29 cellular contexts compared by ENCODE assay signal in the genomic region with DNA sequence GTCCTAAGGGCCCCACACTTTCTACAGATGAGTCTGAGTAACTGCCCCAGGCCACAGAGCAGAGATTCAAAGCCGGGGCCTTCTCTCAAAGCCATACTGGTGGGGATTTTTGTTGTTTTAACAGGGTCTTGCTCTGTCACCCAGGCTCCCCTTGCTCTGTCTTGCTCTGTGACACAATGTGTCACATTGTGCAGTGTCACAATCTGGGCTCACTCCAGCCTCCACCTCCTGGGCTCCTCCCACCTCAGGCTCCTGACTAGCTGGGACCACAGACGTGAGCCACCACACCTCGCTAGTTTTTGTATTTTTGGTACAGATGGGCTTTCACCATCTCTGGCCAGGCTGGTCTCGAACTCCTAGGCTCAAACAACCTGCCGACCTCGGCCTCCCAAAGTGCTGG. TPM values are rescaled to one million over a fixed set of nuclear protein-coding genes. Genes with fewer than 3 reads are reported as not detected.
DNase-seq lines count a peak whose midpoint lies in the region; ATAC-seq, FAIRE-seq and TF ChIP-seq lines count a peak whose summit lies in the region.
"Had no signal": no experiment of that assay in that cellular context is flagged by ENCODE, and none has a peak within 500 bp of the region (broad histone marks: within the 10 kb centered on the region; RNA-seq: fewer than 3 reads in every experiment).

No MANE protein-coding gene starts in this region.

- TF ChIP-seq RAD21 in HepG2 (CRISPR knock-in tag; IDR thresholded peaks at IDR 0.05): no peak

- TF ChIP-seq EP300 in HepG2 (IDR thresholded peaks at IDR 0.05; ENCODE audit: low read depth in 2 of 2, low read length in 2 of 2) (no peak), HepG2 (CRISPR knock-in tag; IDR thresholded peaks at IDR 0.05; ENCODE audit: borderline replicate concordance) (no peak)

- no peak for TF ChIP-seq CTCF in Panc1 (IDR thresholded peaks at IDR 0.05)
- TF ChIP-seq CTCF in HepG2 (CRISPR knock-in tag; IDR thresholded peaks at IDR 0.05): no peak
- no peak for TF ChIP-seq CTCF in testis (IDR thresholded peaks at IDR 0.05)
- TF ChIP-seq CTCF in mammary epithelial cell (conservative IDR thresholded peaks at IDR 0.05 in 1 of 2, IDR thresholded peaks at IDR 0.05 in 1 of 2; ENCODE audit: extremely low read depth in 1 of 2, insufficient read depth in 1 of 2, low read depth in 1 of 2, low read length in 2 of 2): no peak
- TF ChIP-seq CTCF in spleen (IDR thresholded peaks at IDR 0.05 in 8 of 11, conservative IDR thresholded peaks at IDR 0.05 in 3 of 11): no peak

- in situ Hi-C loops in Panc1 (cut with HindIII; ENCODE audit: low pct_unique_long_range_greater_than_20kb, low sequenced_read_pairs) (no loop called here), HepG2 (cut with HindIII; ENCODE audit: extremely low pct_ligation_motif_present, low pct_unique_long_range_greater_than_20kb) (no loop called here), mammary epithelial cell (cut with MboI; ENCODE audit: low sequenced_read_pairs in 2 of 2) (no loop called here)

- H3K79me2 ChIP-seq in HepG2 (ENCODE audit: insufficient read depth, low read length) (no peaks in the 10 kb centered on the region), mammary epithelial cell (ENCODE audit: insufficient read depth, low read length) (peaks cover 20% of the 10 kb centered on the region)

- H3K9ac ChIP-seq in HepG2 (ENCODE audit: insufficient read depth, low read depth, low read length) (no peak overlapping the region), mammary epithelial cell (ENCODE audit: insufficient read depth, low read length) (no peak overlapping the region)

- no peaks in the 10 kb centered on the region for H3K27me3 ChIP-seq in Panc1 (ENCODE audit: control insufficient read depth, insufficient read depth, low read length)
- H3K27me3 ChIP-seq in HepG2 (ENCODE audit: control insufficient read depth in 1 of 2, insufficient read depth in 2 of 2, low read length in 2 of 2): 0 out of 5 replicates have a peak, but pooled peaks cover 0 to 4% of the 10 kb centered on the region in 2 experiments
- H3K27me3 ChIP-seq in testis: no peaks in the 10 kb centered on the region
- H3K27me3 ChIP-seq in mammary epithelial cell (ENCODE audit: insufficient read depth, low read length): no peaks in the 10 kb centered on the region
- no peaks in the 10 kb centered on the region for H3K27me3 ChIP-seq in spleen (replicated peaks in 1 of 7)
- H3K27me3 ChIP-seq: esophagus muscularis mucosa, heart left ventricle, SJSA1, vagina had no signal

- TF ChIP-seq POLR2A in HepG2 (IDR thresholded peaks at IDR 0.05; ENCODE audit: insufficient read depth in 1 of 2, low read depth in 2 of 2, low read length in 2 of 2) (no peak), testis (IDR thresholded peaks at IDR 0.05) (no peak), spleen (IDR thresholded peaks at IDR 0.05) (no peak)

- no peaks in the 10 kb centered on the region for H3K9me3 ChIP-seq in Panc1 (ENCODE audit: control insufficient read depth, insufficient read depth, low read depth, low read length)
- H3K9me3 ChIP-seq in HepG2 (ENCODE audit: low read length): no peaks in the 10 kb centered on the region
- no peaks in the 10 kb centered on the region for H3K9me3 ChIP-seq in testis
- no peaks in the 10 kb centered on the region for H3K9me3 ChIP-seq in mammary epithelial cell (replicated peaks; ENCODE audit: insufficient read depth, low read length)
- no peaks in the 10 kb centered on the region for H3K9me3 ChIP-seq in spleen
- H3K9me3 ChIP-seq: Caco-2, esophagus muscularis mucosa, heart left ventricle, SJSA1, thoracic aorta, vagina had no signal

- ATAC-seq in Panc1 (no peak), HepG2 (no peak)
- ATAC-seq: activated naive CD8-positive, alpha-beta T cell treated with anti-CD3 and anti-CD28 coated beads, Interleukin-2, amount 50 U/mL, for 24 hours had no signal

- H3K4me1 ChIP-seq in Panc1 (ENCODE audit: control insufficient read depth, insufficient read depth, low read length) (peaks cover 6% of the 10 kb centered on the region), HepG2 (ENCODE audit: insufficient read depth, low read length) (peaks cover 60% of the 10 kb centered on the region), testis (no peaks in the 10 kb centered on the region), mammary epithelial cell (ENCODE audit: insufficient read depth, low read length) (peaks cover 3% of the 10 kb centered on the region), spleen (peaks cover 0 to 86% (median 47%) of the 10 kb centered on the region in 6 donors)
- H3K4me1 ChIP-seq: SJSA1 had no signal

- H3K4me2 ChIP-seq in HepG2 (ENCODE audit: low read depth, low read length) (no peak overlapping the region), mammary epithelial cell (ENCODE audit: insufficient read depth, low read depth, low read length) (no peak overlapping the region)

- H2AFZ ChIP-seq in HepG2 (ENCODE audit: low read length) (no peak overlapping the region), mammary epithelial cell (ENCODE audit: low read depth, low read length) (no peak overlapping the region)

- no peaks in the 10 kb centered on the region for H3K36me3 ChIP-seq in Panc1 (ENCODE audit: control insufficient read depth, insufficient read depth, low read length)
- H3K36me3 ChIP-seq in HepG2 (replicated peaks in 1 of 2; ENCODE audit: control insufficient read depth in 1 of 2, insufficient read depth in 2 of 2, low read length in 2 of 2): no peaks in the 10 kb centered on the region
- no peaks in the 10 kb centered on the region for H3K36me3 ChIP-seq in testis (ENCODE audit: low read depth, missing control alignments)
- H3K36me3 ChIP-seq in mammary epithelial cell (ENCODE audit: insufficient read depth, low read length): peaks cover 2% of the 10 kb centered on the region
- H3K36me3 ChIP-seq in spleen: peaks cover 0 to 61% (median 24%) of the 10 kb centered on the region in 6 donors
- H3K36me3 ChIP-seq: SJSA1 had no signal

- dilution Hi-C loops in mammary epithelial cell (cut with HindIII; ENCODE audit: low sequenced_read_pairs): loop anchor here (10.0 kb wide), 1 partner anchor 134 kb away; the partner anchor contains the start of gene NOTCH1

- H3K4me3 ChIP-seq in Panc1 (ENCODE audit: low read depth in 2 of 2, low read length in 2 of 2) (no peak overlapping the region), HepG2 (replicated peaks in 1 of 3; ENCODE audit: insufficient read depth in 1 of 3, low read depth in 2 of 3, low read length in 3 of 3) (no peak overlapping the region), testis (no peak overlapping the region), mammary epithelial cell (replicated peaks in 1 of 3; ENCODE audit: insufficient read depth in 1 of 3, low read depth in 2 of 3, low read length in 3 of 3) (no peak overlapping the region), spleen (no peak overlapping the region)
- H3K4me3 ChIP-seq: esophagus muscularis mucosa, heart left ventricle, SJSA1, thoracic aorta, vagina had no signal

- no peak overlapping the region for H3K27ac ChIP-seq in Panc1 (ENCODE audit: low read length)
- no peak overlapping the region for H3K27ac ChIP-seq in HepG2 (ENCODE audit: extremely low read length, insufficient read depth, low read length)
- H3K27ac ChIP-seq in testis: no peak overlapping the region
- H3K27ac ChIP-seq in mammary epithelial cell (ENCODE audit: insufficient read depth, low read depth, low read length): no peak overlapping the region
- H3K27ac ChIP-seq in spleen: peak overlapping the region in 3 of 8 donors; percentile 59 to 71 (median 67)
- H3K27ac ChIP-seq: esophagus muscularis mucosa, HL-60, SJSA1, thoracic aorta, vagina had no signal

- DNase-seq in CD1c-positive myeloid dendritic cell (ENCODE audit: extremely low spot score) (peak; percentile 12), Panc1 (ENCODE audit: low read depth, low spot score) (no peak), HepG2 (ENCODE audit: low spot score) (peak; percentile 43), testis (peak; percentile 68), mammary epithelial cell (no peak), SKM-1 (lab: John Stamatoyannopoulos, UW; ENCODE audit: unreplicated experiment) (no peak), spleen (no peak)
- DNase-seq: activated B cell treated with CpG ODN at 0.5 μM for 24 hours; activated CD4-positive, alpha-beta T cell treated with anti-CD3 and anti-CD28 coated beads, Interleukin-2, amount 50 U/mL, for 1 hour; activated gamma-delta T cell treated with Interleukin-2 at 50 U/mL for 16 hours; activated naive CD8-positive, alpha-beta T cell treated with anti-CD3 and anti-CD28 coated beads, Interleukin-2, amount 50 U/mL, for 24 hours; activated T-cell treated with anti-CD3 and anti-CD28 coated beads, Interleukin-2, amount 50 U/mL, for 4 hours; Caco-2; cortex of kidney; foreskin fibroblast; H9; islet precursor cell; naive B cell; NCI-H1694; occipital lobe; RPMI8226; stimulated activated naive CD4-positive, alpha-beta T cell; T1000 had no signal

- intact Hi-C loops in Panc1 (cut with micrococcal nuclease; ENCODE audit: unreplicated experiment): no loop called here
- intact Hi-C loops in HepG2 (cut with micrococcal nuclease; ENCODE audit: unreplicated experiment): no loop called here
- intact Hi-C loops in testis (cut with DNase I; ENCODE audit: low total_unique reads): no loop called here
- intact Hi-C loops in mammary epithelial cell (cut with micrococcal nuclease): no loop called here
- intact Hi-C loops in spleen (cut with DNase I; ENCODE audit: low total_unique reads): no loop called here

- WGBS in HepG2 (ENCODE audit: low lambda C conversion rate): 45% methylated on average over 6 of the region's 6 CpGs
- WGBS in testis, 2 donors: 88 to 89% methylated on average over 6 of the region's 6 CpGs
- WGBS in mammary epithelial cell (ENCODE audit: low coverage, missing lambda C conversion rate): 78% methylated on average over 6 of the region's 6 CpGs
- WGBS in spleen, 5 donors: 59 to 72% (median 70%) methylated on average over 6 of the region's 6 CpGs

- POLR2A ChIA-PET in Panc1 (lab: Charles Lee) (no interaction called here), HepG2 (lab: Yijun Ruan, JAX) (no interaction called here)

- CTCF ChIA-PET in Panc1 (lab: Charles Lee) (no interaction called here), HepG2 (lab: Yijun Ruan, JAX; ENCODE audit: low intra/inter-chr PET ratio, low total read pairs) (no interaction called here), mammary epithelial cell (lab: Charles Lee; ENCODE audit: low non-redundant PET) (no interaction called here)

- BruUV-seq in Panc1 (replicated peaks; lab: Mats Ljungman, UMichigan) (TSS peak; percentile 65), HepG2 (replicated peaks; lab: Mats Ljungman, UMichigan) (no TSS peak), mammary epithelial cell (replicated peaks; lab: Mats Ljungman, UMichigan) (no TSS peak)

- H4K20me1 ChIP-seq in HepG2 (ENCODE audit: insufficient read depth, low read length) (no peaks in the 10 kb centered on the region; the same call in 1 of the 2 replicates), mammary epithelial cell (ENCODE audit: insufficient read depth, low read length) (no peaks in the 10 kb centered on the region)

- no peak for FAIRE-seq in HepG2 (lab: Jason Lieb, UNC)

RNA-seq across cellular contexts. Expression of gene AGPAT2, which starts 8.6 kb away (rescaled TPM):
- total RNA-seq in Panc1 (2021; ENCODE audit: unreplicated experiment): 77.9 TPM
- 118 TPM for polyA plus RNA-seq in Panc1 (2012; ENCODE audit: insufficient read length)
- 2.5 and 3.9 TPM in 2 replicates for total RNA-seq in HepG2 (2016; rRNA removed; fragmentation: Illumina TruSeq; extraction: Trizol)
- total RNA-seq in HepG2 (2016; cell fraction: cytosol; rRNA removed; fragmentation: Illumina TruSeq; extraction: Trizol; ENCODE audit: low read depth): 5.2 and 5.9 TPM in 2 replicates
- total RNA-seq in HepG2 (2016; cell fraction: insoluble cytoplasmic fraction; rRNA removed; fragmentation: Illumina TruSeq; extraction: Trizol): 2.1 and 3.5 TPM in 2 replicates
- total RNA-seq in HepG2 (2016; cell fraction: membrane; rRNA removed; fragmentation: Illumina TruSeq; extraction: Trizol): 6.3 and 6.7 TPM in 2 replicates
- 3.1 and 3.9 TPM in 2 replicates for total RNA-seq in HepG2 (2016; cell fraction: nucleus; rRNA removed; fragmentation: Illumina TruSeq; extraction: Trizol)
- polyA plus RNA-seq in HepG2 (2011; rRNA removed): 25.8 and 33.0 TPM in 2 replicates
- polyA plus RNA-seq in HepG2 (2011; cell fraction: cytosol; rRNA removed): 34.1 and 37.6 TPM in 2 replicates
- 32.1 and 35.6 TPM in 2 replicates for polyA plus RNA-seq in HepG2 (2011; cell fraction: nucleus; rRNA removed)
- 9.3 and 10.6 TPM in 2 replicates for polyA plus RNA-seq in HepG2 (2012)
- 8.4 and 9.1 TPM in 2 replicates for polyA plus RNA-seq in HepG2 (2016; cell fraction: cytosol; fragmentation: Illumina TruSeq; extraction: Trizol; ENCODE audit: low read depth)
- polyA plus RNA-seq in HepG2 (2016; cell fraction: insoluble cytoplasmic fraction; fragmentation: Illumina TruSeq; extraction: Trizol; ENCODE audit: low read depth): 3.6 and 3.8 TPM in 2 replicates
- 9.7 and 9.8 TPM in 2 replicates for polyA plus RNA-seq in HepG2 (2016; cell fraction: membrane; fragmentation: Illumina TruSeq; extraction: Trizol; ENCODE audit: low read depth)
- 8.2 and 8.4 TPM in 2 replicates for polyA plus RNA-seq in HepG2 (2016; cell fraction: nucleus; fragmentation: Illumina TruSeq; extraction: Trizol; ENCODE audit: insufficient read depth, low read depth)
- polyA minus RNA-seq in HepG2 (2011; rRNA and poly(A)+ RNA removed; ENCODE audit: low replicate concordance): 34.1 and 96.5 TPM in 2 replicates
- polyA minus RNA-seq in HepG2 (2011; cell fraction: cytosol; rRNA and poly(A)+ RNA removed): 12.3 and 17.9 TPM in 2 replicates
- 6.1 and 6.2 TPM in 2 replicates for polyA minus RNA-seq in HepG2 (2011; cell fraction: nucleus; rRNA and poly(A)+ RNA removed)
- 10 to 100 TPM; 46.6 to 52.7 TPM for total RNA-seq in testis
- 34.2 TPM for polyA plus RNA-seq in testis (ENCODE audit: insufficient read depth, low read depth, low replicate concordance)
- 10 to 100 TPM; 37.3 to 49.6 TPM for total RNA-seq in mammary epithelial cell
- polyA plus RNA-seq in mammary epithelial cell: 42.3 TPM
- 74.1 TPM for polyA minus RNA-seq in mammary epithelial cell
- total RNA-seq in spleen: 10 to 100 TPM; 26.9 to 47.7 (median 40.4) TPM
- polyA plus RNA-seq in spleen: 10 to 100 TPM; 31.9 to 43.8 (median 35.1) TPM

RNA-seq across cellular contexts. Expression of gene EGFL7, which starts 15.9 kb away (rescaled TPM):
- 42.3 TPM for total RNA-seq in Panc1 (2021; ENCODE audit: unreplicated experiment)
- 81.9 TPM for polyA plus RNA-seq in Panc1 (2012; ENCODE audit: insufficient read length)
- 0.20 TPM in 1 of 2 replicates, not detected in the other for total RNA-seq in HepG2 (2016; rRNA removed; fragmentation: Illumina TruSeq; extraction: Trizol)
- 0.61 and 0.88 TPM in 2 replicates for total RNA-seq in HepG2 (2016; cell fraction: cytosol; rRNA removed; fragmentation: Illumina TruSeq; extraction: Trizol; ENCODE audit: low read depth)
- 0.19 and 0.32 TPM in 2 replicates for total RNA-seq in HepG2 (2016; cell fraction: insoluble cytoplasmic fraction; rRNA removed; fragmentation: Illumina TruSeq; extraction: Trizol)
- total RNA-seq in HepG2 (2016; cell fraction: membrane; rRNA removed; fragmentation: Illumina TruSeq; extraction: Trizol): 0.59 and 0.93 TPM in 2 replicates
- total RNA-seq in HepG2 (2016; cell fraction: nucleus; rRNA removed; fragmentation: Illumina TruSeq; extraction: Trizol): 0.40 TPM in 1 of 2 replicates, not detected in the other
- 5.1 and 10.3 TPM in 2 replicates for polyA plus RNA-seq in HepG2 (2011; rRNA removed)
- polyA plus RNA-seq in HepG2 (2011; cell fraction: cytosol; rRNA removed): 7.6 and 12.5 TPM in 2 replicates
- polyA plus RNA-seq in HepG2 (2011; cell fraction: nucleus; rRNA removed): 20.6 and 22.6 TPM in 2 replicates
- polyA plus RNA-seq in HepG2 (2012): 1.6 and 2.3 TPM in 2 replicates
- 0.54 and 0.89 TPM in 2 replicates for polyA plus RNA-seq in HepG2 (2016; cell fraction: cytosol; fragmentation: Illumina TruSeq; extraction: Trizol; ENCODE audit: low read depth)
- polyA plus RNA-seq in HepG2 (2016; cell fraction: insoluble cytoplasmic fraction; fragmentation: Illumina TruSeq; extraction: Trizol; ENCODE audit: low read depth): 0.20 and 0.56 TPM in 2 replicates
- 0.68 and 0.72 TPM in 2 replicates for polyA plus RNA-seq in HepG2 (2016; cell fraction: membrane; fragmentation: Illumina TruSeq; extraction: Trizol; ENCODE audit: low read depth)
- not detected in 2 replicates for polyA plus RNA-seq in HepG2 (2016; cell fraction: nucleus; fragmentation: Illumina TruSeq; extraction: Trizol; ENCODE audit: insufficient read depth, low read depth)
- polyA minus RNA-seq in HepG2 (2011; rRNA and poly(A)+ RNA removed; ENCODE audit: low replicate concordance): 3.6 and 4.7 TPM in 2 replicates
- polyA minus RNA-seq in HepG2 (2011; cell fraction: cytosol; rRNA and poly(A)+ RNA removed): 3.1 and 3.3 TPM in 2 replicates
- 1.9 and 3.0 TPM in 2 replicates for polyA minus RNA-seq in HepG2 (2011; cell fraction: nucleus; rRNA and poly(A)+ RNA removed)
- total RNA-seq in testis: 100 to 1,000 TPM; 101 to 106 TPM
- 68.5 TPM for polyA plus RNA-seq in testis (ENCODE audit: insufficient read depth, low read depth, low replicate concordance)
- 1 to 10 TPM; 2.8 to 8.2 TPM for total RNA-seq in mammary epithelial cell
- polyA plus RNA-seq in mammary epithelial cell: 8.7 TPM
- polyA minus RNA-seq in mammary epithelial cell: 1.9 TPM
- total RNA-seq in spleen: 100 to 1,000 TPM; 132 to 246 (median 179) TPM
- polyA plus RNA-seq in spleen: 100 to 1,000 TPM; 169 to 522 (median 409) TPM
- total RNA-seq: activated B cell treated with CpG ODN at 0.5 μM for 24 hours had no signal

RNA-seq across cellular contexts. Expression of gene DIPK1B, which starts 33.7 kb away (rescaled TPM):
- total RNA-seq in Panc1 (2021; ENCODE audit: unreplicated experiment) (10.6 TPM), HepG2 (2016; rRNA removed; fragmentation: Illumina TruSeq; extraction: Trizol) (0.18 and 0.28 TPM in 2 replicates), testis (10 to 100 TPM; 28.7 to 36.2 TPM), mammary epithelial cell (under 1 TPM; 0.35 to 0.50 TPM), spleen (10 to 100 TPM in 5 of 7 donors, 1 to 10 TPM in 2; 5.2 to 26.5 (median 13.3) TPM)
- 26.9 TPM for polyA plus RNA-seq in Panc1 (2012; ENCODE audit: insufficient read length)
- 0.91 and 1.1 TPM in 2 replicates for total RNA-seq in HepG2 (2016; cell fraction: cytosol; rRNA removed; fragmentation: Illumina TruSeq; extraction: Trizol; ENCODE audit: low read depth)
- 0.28 and 0.41 TPM in 2 replicates for total RNA-seq in HepG2 (2016; cell fraction: insoluble cytoplasmic fraction; rRNA removed; fragmentation: Illumina TruSeq; extraction: Trizol)
- 0.99 and 1.2 TPM in 2 replicates for total RNA-seq in HepG2 (2016; cell fraction: membrane; rRNA removed; fragmentation: Illumina TruSeq; extraction: Trizol)
- 0.16 TPM in 1 of 2 replicates, not detected in the other for total RNA-seq in HepG2 (2016; cell fraction: nucleus; rRNA removed; fragmentation: Illumina TruSeq; extraction: Trizol)
- polyA plus RNA-seq in HepG2 (2011; rRNA removed) (3.9 and 7.2 TPM in 2 replicates), testis (ENCODE audit: insufficient read depth, low read depth, low replicate concordance) (23.3 TPM), mammary epithelial cell (0.33 TPM), spleen (10 to 100 TPM in 2 of 3 donors, 1 to 10 TPM in 1; 8.2 to 16.8 (median 11.3) TPM)
- 4.8 and 7.5 TPM in 2 replicates for polyA plus RNA-seq in HepG2 (2011; cell fraction: cytosol; rRNA removed)
- 17.3 and 19.2 TPM in 2 replicates for polyA plus RNA-seq in HepG2 (2011; cell fraction: nucleus; rRNA removed)
- polyA plus RNA-seq in HepG2 (2012): 3.2 TPM in 2 replicates
- polyA plus RNA-seq in HepG2 (2016; cell fraction: cytosol; fragmentation: Illumina TruSeq; extraction: Trizol; ENCODE audit: low read depth): 1.3 TPM in 2 replicates
- polyA plus RNA-seq in HepG2 (2016; cell fraction: insoluble cytoplasmic fraction; fragmentation: Illumina TruSeq; extraction: Trizol; ENCODE audit: low read depth): 0.28 and 0.45 TPM in 2 replicates
- polyA plus RNA-seq in HepG2 (2016; cell fraction: membrane; fragmentation: Illumina TruSeq; extraction: Trizol; ENCODE audit: low read depth): 1.1 TPM in 2 replicates
- polyA plus RNA-seq in HepG2 (2016; cell fraction: nucleus; fragmentation: Illumina TruSeq; extraction: Trizol; ENCODE audit: insufficient read depth, low read depth): 0.56 and 0.57 TPM in 2 replicates
- 0.07 and 7.1 TPM in 2 replicates for polyA minus RNA-seq in HepG2 (2011; rRNA and poly(A)+ RNA removed; ENCODE audit: low replicate concordance)
- 2.7 and 3.6 TPM in 2 replicates for polyA minus RNA-seq in HepG2 (2011; cell fraction: cytosol; rRNA and poly(A)+ RNA removed)
- polyA minus RNA-seq in HepG2 (2011; cell fraction: nucleus; rRNA and poly(A)+ RNA removed): 1.2 TPM in 2 replicates
- not detected for polyA minus RNA-seq in mammary epithelial cell
- total RNA-seq: SJSA1 had no signal

Comparison
In these comparisons a context has a peak if more than half of its experiments do, and no peak if none do; other contexts are left out.
1. DNase-seq: peak in CD1c-positive myeloid dendritic cell (single experiment), HepG2 (single experiment) and testis (single experiment); none in Panc1 (single experiment), mammary epithelial cell (single experiment), SKM-1 (single experiment) and spleen (single experiment).